Comparison of ENCODE assay signal across 20 cellular contexts in the genomic region with DNA sequence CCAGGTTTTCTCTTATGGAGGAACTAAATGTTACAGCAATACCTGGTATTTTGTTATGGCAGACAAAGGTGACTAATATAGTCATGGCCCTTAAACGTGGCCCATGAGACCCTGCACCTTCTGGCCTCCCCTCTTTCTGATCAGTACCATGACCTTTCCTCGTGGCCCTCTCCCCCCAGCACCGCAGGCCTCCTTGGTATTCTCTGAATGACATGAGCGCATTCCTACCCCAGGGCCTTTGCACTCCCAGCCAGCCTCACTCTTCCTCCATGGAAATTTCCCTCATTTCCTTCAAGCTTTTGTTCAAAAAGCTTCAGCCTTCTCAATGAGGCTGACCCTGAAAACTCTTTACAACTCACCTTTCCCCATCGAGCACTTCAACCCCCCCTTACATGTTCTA. TPM values are rescaled to one million over a fixed set of nuclear protein-coding genes. Genes with fewer than 3 reads are reported as not detected.
"Had no signal": no experiment of that assay in that cellular context is flagged by ENCODE, and none has a peak within 500 bp of the region (broad histone marks: within the 10 kb centered on the region; RNA-seq: fewer than 3 reads in every experiment).

No MANE protein-coding gene starts in this region.

- H3K36me3 Mint-ChIP-seq: memory B cell; mesothelial cell of epicardium; naive thymus-derived CD4-positive, alpha-beta T cell; stimulated activated naive B cell treated with anti-CD40 and anti-IgM and Interleukin-4, amounts not matched to agents 10 μg/mL and 1 μg/mL and 100 μg/mL, for 72 hours had no signal

- H3K4me3 Mint-ChIP-seq: memory B cell; mesothelial cell of epicardium; naive thymus-derived CD4-positive, alpha-beta T cell; stimulated activated naive B cell treated with anti-CD40 and anti-IgM and Interleukin-4, amounts not matched to agents 10 μg/mL and 1 μg/mL and 100 μg/mL, for 72 hours; stimulated activated naive CD8-positive, alpha-beta T cell treated with anti-CD3 and anti-CD28 coated beads, Interleukin-15, Interleukin-2, amounts not matched to agents 100 ng/mL and 50 ng/mL, for 24 hours had no signal

- H3K4me2 ChIP-seq: hepatocyte had no signal

- H3K79me2 ChIP-seq: hepatocyte had no signal

- H3K36me3 ChIP-seq: thoracic aorta, tibial nerve, upper lobe of right lung, vagina had no signal

- H3K4me3 ChIP-seq: dorsolateral prefrontal cortex, hepatocyte, lung, mucosa of descending colon, psoas muscle, thoracic aorta, tibial nerve, upper lobe of right lung, vagina had no signal

- H3K27me3 ChIP-seq: vagina had no signal

- H2AFZ ChIP-seq: hepatocyte had no signal

- H3K27ac ChIP-seq: dorsolateral prefrontal cortex, hepatocyte, psoas muscle, thoracic aorta, tibial nerve, upper lobe of right lung, vagina had no signal

- H3K9me3 Mint-ChIP-seq: memory B cell; stimulated activated naive CD8-positive, alpha-beta T cell treated with anti-CD3 and anti-CD28 coated beads, Interleukin-15, Interleukin-2, amounts not matched to agents 100 ng/mL and 50 ng/mL, for 24 hours had no signal

- FAIRE-seq: colon, frontal cortex, small intestine had no signal

- H3K27ac Mint-ChIP-seq: memory B cell; mesothelial cell of epicardium; naive thymus-derived CD4-positive, alpha-beta T cell; stimulated activated naive B cell treated with anti-CD40 and anti-IgM and Interleukin-4, amounts not matched to agents 10 μg/mL and 1 μg/mL and 100 μg/mL, for 72 hours; stimulated activated naive CD8-positive, alpha-beta T cell treated with anti-CD3 and anti-CD28 coated beads, Interleukin-15, Interleukin-2, amounts not matched to agents 100 ng/mL and 50 ng/mL, for 24 hours had no signal

- H3K4me1 Mint-ChIP-seq: memory B cell had no signal

- H3K4me1 ChIP-seq: psoas muscle, upper lobe of right lung, vagina had no signal

- H3K9me3 ChIP-seq: mucosa of descending colon, psoas muscle, tibial nerve, upper lobe of right lung, vagina had no signal

RNA-seq across cellular contexts. Expression of a gene that starts 46.5 kb away (rescaled TPM):
- total RNA-seq: glomerular endothelial cell; hepatocyte; left lobe of liver; liver; mucosa of descending colon; naive thymus-derived CD4-positive, alpha-beta T cell; thoracic aorta; upper lobe of right lung had no signal
- polyA plus RNA-seq: hepatocyte; liver; lung; naive thymus-derived CD4-positive, alpha-beta T cell had no signal
